Comparison of ENCODE assay signal across 1 cellular context in the genomic region with DNA sequence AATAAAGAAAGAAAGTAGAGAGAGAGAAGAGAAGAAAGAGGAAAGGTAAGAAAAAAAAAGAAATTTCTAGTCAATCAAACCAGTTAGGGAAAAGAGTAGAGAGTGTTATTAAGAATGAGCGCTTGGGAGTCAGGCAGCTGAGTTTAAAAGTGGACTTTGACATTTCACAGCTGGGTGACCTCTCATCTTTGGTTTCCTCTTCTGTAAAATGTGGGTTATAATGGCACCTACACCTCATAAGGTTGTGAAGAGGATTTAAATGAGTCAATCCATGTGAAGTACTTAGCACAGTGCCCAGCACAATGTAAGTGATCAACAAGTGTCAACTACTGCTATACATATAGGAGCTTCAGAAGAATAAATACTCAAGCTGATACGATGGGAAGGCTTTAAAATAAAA.
TF ChIP-seq lines count a peak whose summit lies in the region.

No MANE protein-coding gene starts in this region.

TF ChIP-seq in HepG2, 621 proteins besides CTCF, POLR2A, EP300 and RAD21:
- TF ChIP-seq, protein P1, sequence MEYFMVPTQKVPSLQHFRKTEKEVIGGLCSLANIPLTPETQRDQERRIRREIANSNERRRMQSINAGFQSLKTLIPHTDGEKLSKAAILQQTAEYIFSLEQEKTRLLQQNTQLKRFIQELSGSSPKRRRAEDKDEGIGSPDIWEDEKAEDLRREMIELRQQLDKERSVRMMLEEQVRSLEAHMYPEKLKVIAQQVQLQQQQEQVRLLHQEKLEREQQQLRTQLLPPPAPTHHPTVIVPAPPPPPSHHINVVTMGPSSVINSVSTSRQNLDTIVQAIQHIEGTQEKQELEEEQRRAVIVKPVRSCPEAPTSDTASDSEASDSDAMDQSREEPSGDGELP (IDR thresholded peaks at IDR 0.05; ENCODE audit: borderline replicate concordance, low read depth), result 0 out of 2 replicates have a peak, but pooled peaks have one; percentile 28
- no peak for TF ChIP-seq UBTF (CRISPR knock-in tag; IDR thresholded peaks at IDR 0.05)
